8 cellular contexts compared by ENCODE assay signal in the genomic region with DNA sequence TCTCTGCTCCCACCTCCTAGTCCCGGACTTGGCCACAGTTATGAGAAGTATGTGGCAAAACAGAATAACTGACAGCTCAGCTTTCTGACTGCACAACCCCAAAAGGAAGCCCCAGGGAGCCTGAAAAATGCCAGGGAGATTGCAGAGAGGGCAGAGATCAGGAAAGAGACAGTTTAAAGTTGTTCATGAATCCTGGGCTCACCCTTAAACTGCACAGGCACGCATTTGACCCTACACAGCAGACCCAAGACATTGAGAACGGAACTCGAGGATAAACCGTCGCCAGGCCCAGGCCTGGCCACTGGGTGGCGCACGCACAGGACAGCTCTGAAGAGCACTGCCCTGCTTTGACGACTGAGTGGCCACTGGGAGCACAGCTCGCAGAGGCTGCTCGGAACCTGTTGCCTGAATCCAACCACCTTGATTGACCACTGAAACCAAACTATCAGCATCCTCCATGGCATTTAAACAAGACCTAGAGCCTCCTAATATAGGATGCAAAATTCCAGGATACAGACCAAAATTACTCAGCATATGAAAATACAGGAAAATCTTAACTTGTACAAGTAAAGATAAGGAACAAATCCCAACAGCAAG.
A peak's percentile ranks its signal among the peaks of the same experiment; 100 is the strongest.
DNase-seq lines count a peak whose midpoint lies in the region; ATAC-seq, FAIRE-seq and TF ChIP-seq lines count a peak whose summit lies in the region.

No MANE protein-coding gene starts in this region.

- no peak overlapping the region for H3K4me3 ChIP-seq in liver (ENCODE audit: low read depth in 1 of 3, low read length in 3 of 3)

- no peak overlapping the region for H3K27ac Mint-ChIP-seq in T-helper 17 cell

- ATAC-seq in T-helper 17 cell (peak; percentile 54), GM18868 (IDR thresholded peaks at IDR 0.05; ENCODE audit: unreplicated experiment) (no peak), HG02973 (IDR thresholded peaks at IDR 0.05; ENCODE audit: unreplicated experiment) (no peak)

- no peaks in the 10 kb centered on the region for H3K4me1 ChIP-seq in liver (ENCODE audit: control insufficient read depth in 4 of 4, insufficient read depth in 4 of 4, low read length in 3 of 4)

- H3K27me3 ChIP-seq in liver (ENCODE audit: control insufficient read depth in 4 of 4, insufficient read depth in 4 of 4, low read length in 3 of 4), result no peaks in the 10 kb centered on the region

- H3K27ac ChIP-seq in liver (ENCODE audit: low read depth in 1 of 2, low read length in 2 of 2), result no peak overlapping the region

- H3K9ac ChIP-seq in liver (ENCODE audit: low read depth in 1 of 2, low read length in 2 of 2), result no peak overlapping the region

- H3K4me3 Mint-ChIP-seq in T-helper 17 cell, result no peak overlapping the region

- no peaks in the 10 kb centered on the region for H3K4me1 Mint-ChIP-seq in T-helper 17 cell

- H3K9me3 ChIP-seq in T-helper 17 cell (ENCODE audit: control insufficient read depth, low read length, poor library complexity, severe bottlenecking) (no peaks in the 10 kb centered on the region), liver (ENCODE audit: control insufficient read depth in 4 of 4, low read length in 3 of 4) (no peaks in the 10 kb centered on the region)

- TF ChIP-seq RAD21 in liver (IDR thresholded peaks at IDR 0.05), result peak; percentile 45 to 75

- DNase-seq in Kasumi-1 (lab: John Stamatoyannopoulos, UW) (peak; percentile 41 to 53), T-helper 17 cell (no peak), cerebellum (ENCODE audit: low spot score) (peak; percentile 79)
- DNase-seq in stimulated activated CD8-positive, alpha-beta memory T cell treated with anti-CD3 and anti-CD28 coated beads, Interleukin-4, amount 100 ng/mL, for 48 hours, result peak; percentile 79

- TF ChIP-seq CTCF in liver (IDR thresholded peaks at IDR 0.05; ENCODE audit: low read depth, low read length, missing input control), result peak; percentile 56

- H3K27me3 Mint-ChIP-seq in T-helper 17 cell, result peaks cover 15% of the 10 kb centered on the region

- FAIRE-seq in G401.6 (lab: Jason Lieb, UNC), result peak; percentile 11

- WGBS in liver, result 18% methylated on average over 11 of the region's 11 CpGs

- H3K36me3 Mint-ChIP-seq in T-helper 17 cell (ENCODE audit: low read depth), result no peaks in the 10 kb centered on the region

- H3K36me3 ChIP-seq in liver (ENCODE audit: control insufficient read depth in 4 of 4, insufficient read depth in 3 of 4, low read depth in 1 of 4, low read length in 3 of 4), result no peaks in the 10 kb centered on the region

TF ChIP-seq in liver, 16 proteins besides CTCF, POLR2A, EP300 and RAD21:
- TF ChIP-seq EGR1 (IDR thresholded peaks at IDR 0.05; ENCODE audit: low read depth in 2 of 2) (no peak), NR2F2 (IDR thresholded peaks at IDR 0.05) (no peak), FOXA1 (IDR thresholded peaks at IDR 0.05) (no peak), TAF1 (conservative IDR thresholded peaks at IDR 0.05) (no peak)
- TF ChIP-seq, protein P1, sequence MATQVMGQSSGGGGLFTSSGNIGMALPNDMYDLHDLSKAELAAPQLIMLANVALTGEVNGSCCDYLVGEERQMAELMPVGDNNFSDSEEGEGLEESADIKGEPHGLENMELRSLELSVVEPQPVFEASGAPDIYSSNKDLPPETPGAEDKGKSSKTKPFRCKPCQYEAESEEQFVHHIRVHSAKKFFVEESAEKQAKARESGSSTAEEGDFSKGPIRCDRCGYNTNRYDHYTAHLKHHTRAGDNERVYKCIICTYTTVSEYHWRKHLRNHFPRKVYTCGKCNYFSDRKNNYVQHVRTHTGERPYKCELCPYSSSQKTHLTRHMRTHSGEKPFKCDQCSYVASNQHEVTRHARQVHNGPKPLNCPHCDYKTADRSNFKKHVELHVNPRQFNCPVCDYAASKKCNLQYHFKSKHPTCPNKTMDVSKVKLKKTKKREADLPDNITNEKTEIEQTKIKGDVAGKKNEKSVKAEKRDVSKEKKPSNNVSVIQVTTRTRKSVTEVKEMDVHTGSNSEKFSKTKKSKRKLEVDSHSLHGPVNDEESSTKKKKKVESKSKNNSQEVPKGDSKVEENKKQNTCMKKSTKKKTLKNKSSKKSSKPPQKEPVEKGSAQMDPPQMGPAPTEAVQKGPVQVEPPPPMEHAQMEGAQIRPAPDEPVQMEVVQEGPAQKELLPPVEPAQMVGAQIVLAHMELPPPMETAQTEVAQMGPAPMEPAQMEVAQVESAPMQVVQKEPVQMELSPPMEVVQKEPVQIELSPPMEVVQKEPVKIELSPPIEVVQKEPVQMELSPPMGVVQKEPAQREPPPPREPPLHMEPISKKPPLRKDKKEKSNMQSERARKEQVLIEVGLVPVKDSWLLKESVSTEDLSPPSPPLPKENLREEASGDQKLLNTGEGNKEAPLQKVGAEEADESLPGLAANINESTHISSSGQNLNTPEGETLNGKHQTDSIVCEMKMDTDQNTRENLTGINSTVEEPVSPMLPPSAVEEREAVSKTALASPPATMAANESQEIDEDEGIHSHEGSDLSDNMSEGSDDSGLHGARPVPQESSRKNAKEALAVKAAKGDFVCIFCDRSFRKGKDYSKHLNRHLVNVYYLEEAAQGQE (IDR thresholded peaks at IDR 0.05), result no peak

Comparison
In these comparisons a context has a peak if more than half of its experiments do, and no peak if none do; other contexts are left out.
1. DNase-seq: peak in Kasumi-1 (2 of 2), cerebellum (single experiment) and stimulated activated CD8-positive, alpha-beta memory T cell treated with anti-CD3 and anti-CD28 coated beads, Interleukin-4, amount 100 ng/mL, for 48 hours (single experiment); none in T-helper 17 cell (0 of 3).